Comparison of ENCODE assay signal across 1 cellular context in the genomic region with DNA sequence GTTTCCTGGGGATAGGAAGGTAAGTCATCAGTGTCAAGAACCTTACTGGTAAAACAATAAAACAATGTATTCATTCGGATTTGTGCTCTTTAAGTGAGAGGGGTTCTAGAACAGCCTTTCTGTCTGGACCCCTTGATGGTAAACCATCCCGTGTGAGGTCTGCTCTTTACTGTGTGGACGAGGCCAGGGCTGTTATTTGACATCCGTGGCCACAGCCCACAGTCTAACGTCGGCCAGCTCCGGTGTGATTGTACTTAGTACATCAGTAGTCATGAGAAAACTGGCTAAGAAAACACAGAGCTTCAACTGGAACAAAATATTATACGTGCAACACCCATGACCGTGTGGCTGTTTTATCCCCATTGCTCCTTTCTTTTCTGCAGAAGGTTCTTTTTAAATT.
TF ChIP-seq lines count a peak whose summit lies in the region.

No MANE protein-coding gene starts in this region.

TF ChIP-seq in IMR-90, 13 proteins besides CTCF, POLR2A, EP300 and RAD21 (continued from another document):
- TF ChIP-seq, protein P1, sequence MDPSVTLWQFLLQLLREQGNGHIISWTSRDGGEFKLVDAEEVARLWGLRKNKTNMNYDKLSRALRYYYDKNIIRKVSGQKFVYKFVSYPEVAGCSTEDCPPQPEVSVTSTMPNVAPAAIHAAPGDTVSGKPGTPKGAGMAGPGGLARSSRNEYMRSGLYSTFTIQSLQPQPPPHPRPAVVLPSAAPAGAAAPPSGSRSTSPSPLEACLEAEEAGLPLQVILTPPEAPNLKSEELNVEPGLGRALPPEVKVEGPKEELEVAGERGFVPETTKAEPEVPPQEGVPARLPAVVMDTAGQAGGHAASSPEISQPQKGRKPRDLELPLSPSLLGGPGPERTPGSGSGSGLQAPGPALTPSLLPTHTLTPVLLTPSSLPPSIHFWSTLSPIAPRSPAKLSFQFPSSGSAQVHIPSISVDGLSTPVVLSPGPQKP (IDR thresholded peaks at IDR 0.05; ENCODE audit: borderline replicate concordance, low read depth, low read length) = no peak
- TF ChIP-seq CHD1 (IDR thresholded peaks at IDR 0.05; ENCODE audit: low read depth, low read length) (no peak), FOS (IDR thresholded peaks at IDR 0.05; ENCODE audit: low read depth, low read length) (no peak), SMC3 (IDR thresholded peaks at IDR 0.05; ENCODE audit: low read depth, low read length) (no peak), USF2 (IDR thresholded peaks at IDR 0.05; ENCODE audit: low read depth, low read length) (no peak), RCOR1 (IDR thresholded peaks at IDR 0.05; ENCODE audit: insufficient replicate concordance, low read length) (no peak), MXI1 (IDR thresholded peaks at IDR 0.05; ENCODE audit: borderline replicate concordance, low read depth, low read length) (no peak), RFX5 (IDR thresholded peaks at IDR 0.05; ENCODE audit: low read depth, low read length) (no peak), MAFK (IDR thresholded peaks at IDR 0.05; ENCODE audit: low read depth, low read length) (no peak), BHLHE40 (IDR thresholded peaks at IDR 0.05; ENCODE audit: low read depth, low read length) (no peak), NFE2L2 (IDR thresholded peaks at IDR 0.05; ENCODE audit: low read depth, low read length) (no peak), CEBPB (IDR thresholded peaks at IDR 0.05; ENCODE audit: low read depth, low read length) (no peak)
